In the genomic region with DNA sequence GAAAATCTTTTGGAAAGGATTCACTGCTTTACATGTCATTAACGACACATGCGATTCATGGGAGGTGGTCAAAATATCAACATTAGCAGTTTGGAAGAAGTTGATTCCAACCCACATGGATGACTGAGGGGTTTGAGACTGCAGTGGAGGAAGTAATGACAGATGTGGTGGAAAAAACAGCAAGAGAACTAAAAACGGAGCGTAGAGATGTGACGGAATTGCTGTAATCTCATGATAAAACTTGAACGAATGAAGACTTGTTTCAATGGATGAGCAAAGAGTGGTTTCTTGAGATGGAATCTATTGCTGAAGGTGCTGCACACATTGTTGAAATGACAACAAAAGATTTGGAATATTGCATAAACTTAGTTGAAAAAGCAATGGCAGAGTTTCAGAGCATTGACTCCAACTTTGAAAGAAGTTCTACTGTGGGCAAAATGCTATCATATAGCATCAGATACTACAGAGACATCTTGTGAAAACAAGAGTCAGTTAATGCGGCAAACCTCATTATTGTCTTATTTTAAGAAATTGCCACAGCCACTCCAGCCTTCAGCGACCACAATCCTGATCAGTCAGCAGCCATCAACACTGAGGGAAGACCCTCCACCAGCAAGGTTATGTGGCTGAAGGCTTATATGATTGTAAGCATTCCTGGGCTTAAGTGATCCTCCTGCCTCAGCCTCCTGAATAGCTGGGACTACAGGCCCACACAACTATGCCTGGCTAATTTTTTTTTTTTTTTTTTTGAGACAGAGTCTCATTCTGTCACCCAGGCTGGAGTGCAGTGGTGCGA, we compare ENCODE assay signal across 1 cellular context.
TF ChIP-seq lines count a peak whose summit lies in the region.

No MANE protein-coding gene starts in this region.

TF ChIP-seq in HEK293T, 16 proteins besides CTCF, POLR2A, EP300 and RAD21 (continued from another document):
- TF ChIP-seq, protein P1, sequence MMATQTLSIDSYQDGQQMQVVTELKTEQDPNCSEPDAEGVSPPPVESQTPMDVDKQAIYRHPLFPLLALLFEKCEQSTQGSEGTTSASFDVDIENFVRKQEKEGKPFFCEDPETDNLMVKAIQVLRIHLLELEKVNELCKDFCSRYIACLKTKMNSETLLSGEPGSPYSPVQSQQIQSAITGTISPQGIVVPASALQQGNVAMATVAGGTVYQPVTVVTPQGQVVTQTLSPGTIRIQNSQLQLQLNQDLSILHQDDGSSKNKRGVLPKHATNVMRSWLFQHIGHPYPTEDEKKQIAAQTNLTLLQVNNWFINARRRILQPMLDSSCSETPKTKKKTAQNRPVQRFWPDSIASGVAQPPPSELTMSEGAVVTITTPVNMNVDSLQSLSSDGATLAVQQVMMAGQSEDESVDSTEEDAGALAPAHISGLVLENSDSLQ (IDR thresholded peaks at IDR 0.05): no peak
- TF ChIP-seq SUZ12 (IDR thresholded peaks at IDR 0.05) (no peak), BHLHE40 (IDR thresholded peaks at IDR 0.05; ENCODE audit: borderline replicate concordance) (no peak), ARNT (IDR thresholded peaks at IDR 0.05) (no peak), ZNF384 (IDR thresholded peaks at IDR 0.05) (no peak)
